20 cellular contexts compared by ENCODE assay signal in genomic region chr6:5138995-5139827, GRCh38. TPM values are rescaled to one million over a fixed set of nuclear protein-coding genes. Genes with fewer than 3 reads are reported as not detected.
"Had no signal": no experiment of that assay in that cellular context is flagged by ENCODE, and none has a peak within 500 bp of the region (broad histone marks: within the 10 kb centered on the region; RNA-seq: fewer than 3 reads in every experiment).

No MANE protein-coding gene starts in this region.

- H3K27ac Mint-ChIP-seq: activated CD4-positive, alpha-beta T cell treated with anti-CD3 and anti-CD28 coated beads, Interleukin-2, amount 10 ng/mL, durations not matched to agents 24 days and 14 days; activated naive CD8-positive, alpha-beta T cell treated with anti-CD3 and anti-CD28 coated beads for 36 hours; activated T-helper 1 cell treated with anti-CD3 and anti-CD28 coated beads, Interleukin-12 subunit alpha, Interleukin-12 subunit beta, Interleukin-2, Interleukin-4 antibody, amounts not matched to agents 30 ng/mL and 10 ng/mL and 1 ng/mL, durations not matched to agents 14 hours and 24 hours and 36 hours had no signal

- DNase-seq: activated CD4-positive, alpha-beta T cell treated with anti-CD3 and anti-CD28 coated beads, Interleukin-2, amount 10 ng/mL, durations not matched to agents 24 days and 14 days; activated naive CD8-positive, alpha-beta T cell treated with anti-CD3 and anti-CD28 coated beads for 36 hours; amygdala; body of pancreas; caudate nucleus; esophagus squamous epithelium; hypothalamus; mammary epithelial cell; mucosa of descending colon; naive thymus-derived CD4-positive, alpha-beta T cell; posterior cingulate gyrus; retina; stimulated activated CD4-positive, alpha-beta T cell treated with anti-CD3 and anti-CD28 coated beads, Interleukin-4, amount 100 ng/mL, for 24 hours; stimulated activated naive CD4-positive, alpha-beta T cell; T-helper 2 cell; uterus had no signal

- H3K27ac ChIP-seq: body of pancreas, esophagus squamous epithelium, skin epidermis, tibial nerve, uterus had no signal

- H3K36me3 ChIP-seq: esophagus squamous epithelium, tibial nerve, uterus had no signal

- H3K4me3 Mint-ChIP-seq: activated CD4-positive, alpha-beta T cell treated with anti-CD3 and anti-CD28 coated beads, Interleukin-2, amount 10 ng/mL, durations not matched to agents 24 days and 14 days; activated naive CD8-positive, alpha-beta T cell treated with anti-CD3 and anti-CD28 coated beads for 36 hours; activated T-helper 1 cell treated with anti-CD3 and anti-CD28 coated beads, Interleukin-12 subunit alpha, Interleukin-12 subunit beta, Interleukin-2, Interleukin-4 antibody, amounts not matched to agents 30 ng/mL and 10 ng/mL and 1 ng/mL, durations not matched to agents 14 hours and 24 hours and 36 hours; naive thymus-derived CD4-positive, alpha-beta T cell had no signal

- H3K36me3 Mint-ChIP-seq: activated naive CD8-positive, alpha-beta T cell treated with anti-CD3 and anti-CD28 coated beads for 36 hours had no signal

- H3K9me3 Mint-ChIP-seq: activated CD4-positive, alpha-beta T cell treated with anti-CD3 and anti-CD28 coated beads, Interleukin-2, amount 10 ng/mL, durations not matched to agents 24 days and 14 days; activated naive CD8-positive, alpha-beta T cell treated with anti-CD3 and anti-CD28 coated beads for 36 hours; activated T-helper 1 cell treated with anti-CD3 and anti-CD28 coated beads, Interleukin-12 subunit alpha, Interleukin-12 subunit beta, Interleukin-2, Interleukin-4 antibody, amounts not matched to agents 30 ng/mL and 10 ng/mL and 1 ng/mL, durations not matched to agents 14 hours and 24 hours and 36 hours; naive thymus-derived CD4-positive, alpha-beta T cell had no signal

- H3K4me3 ChIP-seq: body of pancreas, esophagus squamous epithelium, mucosa of descending colon, skin epidermis, tibial nerve, uterus had no signal

- H3K4me1 ChIP-seq: body of pancreas, esophagus squamous epithelium, uterus had no signal

- H3K9me3 ChIP-seq: body of pancreas, esophagus squamous epithelium, mucosa of descending colon, tibial nerve, uterus had no signal

- H3K27me3 ChIP-seq: body of pancreas, esophagus squamous epithelium, tibial nerve, uterus had no signal

- H3K27me3 Mint-ChIP-seq: activated CD4-positive, alpha-beta T cell treated with anti-CD3 and anti-CD28 coated beads, Interleukin-2, amount 10 ng/mL, durations not matched to agents 24 days and 14 days; activated naive CD8-positive, alpha-beta T cell treated with anti-CD3 and anti-CD28 coated beads for 36 hours; naive thymus-derived CD4-positive, alpha-beta T cell had no signal

- ATAC-seq: body of pancreas; mucosa of descending colon; naive thymus-derived CD4-positive, alpha-beta T cell had no signal

- FAIRE-seq: colon had no signal

RNA-seq across cellular contexts. Expression of gene PPP1R3G, which starts 54.1 kb away (rescaled TPM):
- total RNA-seq: activated T-helper 1 cell treated with anti-CD3 and anti-CD28 coated beads, Interleukin-12 subunit alpha, Interleukin-12 subunit beta, Interleukin-2, Interleukin-4 antibody, amounts not matched to agents 30 ng/mL and 10 ng/mL and 1 ng/mL, durations not matched to agents 14 hours and 24 hours and 36 hours had no signal
- polyA plus RNA-seq: naive thymus-derived CD4-positive, alpha-beta T cell had no signal
